2 cellular contexts compared by ENCODE assay signal in the genomic region with DNA sequence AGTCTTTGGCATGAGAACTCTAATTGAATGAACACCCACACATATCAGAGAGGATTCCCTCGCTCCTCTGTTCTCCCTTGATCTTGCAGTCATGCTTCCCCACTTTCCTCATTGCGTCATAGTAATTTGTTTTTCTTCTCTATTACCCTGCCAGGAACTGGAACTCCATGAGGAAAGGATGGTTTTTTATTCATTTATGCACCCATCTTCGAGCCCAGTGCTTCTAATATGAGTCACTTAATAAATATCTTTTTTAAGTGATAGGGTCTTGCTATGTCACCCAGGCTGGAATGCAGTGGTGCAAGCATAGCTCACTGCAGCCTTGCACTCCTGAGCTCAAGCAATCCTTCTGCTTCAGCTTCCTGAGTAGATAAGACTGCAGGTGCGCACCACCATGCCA.
TF ChIP-seq lines count a peak whose summit lies in the region.

No MANE protein-coding gene starts in this region.

TF ChIP-seq in IMR-90, 13 proteins besides CTCF, POLR2A, EP300 and RAD21:
- TF ChIP-seq CEBPB (IDR thresholded peaks at IDR 0.05; ENCODE audit: low read depth, low read length) (peak; percentile 53; the same call in 1 of the 2 replicates), SMC3 (IDR thresholded peaks at IDR 0.05; ENCODE audit: low read depth, low read length) (no peak)

TF ChIP-seq in HepG2, 621 proteins besides CTCF, POLR2A, EP300 and RAD21:
- TF ChIP-seq ZNF468 (CRISPR knock-in tag; IDR thresholded peaks at IDR 0.05) (no peak), CEBPB (IDR thresholded peaks at IDR 0.05; ENCODE audit: borderline replicate concordance, low read depth, low read length) (0 out of 2 replicates have a peak, but pooled peaks have one; percentile 13)
TF ChIP-seq in HepG2: peak in this region for 1.
